In genomic region chr7:2530076-2530967, GRCh38 we compare ENCODE assay signal across 8 cellular contexts. TPM values are rescaled to one million over a fixed set of nuclear protein-coding genes. Genes with fewer than 3 reads are reported as not detected.
A peak's percentile ranks its signal among the peaks of the same experiment; 100 is the strongest.
DNase-seq lines count a peak whose midpoint lies in the region; ATAC-seq and TF ChIP-seq lines count a peak whose summit lies in the region.

No MANE protein-coding gene starts in this region.

- H3K27me3 ChIP-seq in DND-41 (ENCODE audit: insufficient read depth, low read length, poor library complexity) (no peaks in the 10 kb centered on the region), thymus (ENCODE audit: control insufficient read depth, insufficient read depth) (no peaks in the 10 kb centered on the region)

- no peaks in the 10 kb centered on the region for H3K79me2 ChIP-seq in DND-41 (ENCODE audit: insufficient read depth, low read length)

- H3K27ac ChIP-seq in DND-41 (ENCODE audit: low read length) (no peak overlapping the region), adipose tissue (ENCODE audit: low read depth, low read length) (peak overlapping the region; percentile 28), mesodermal cell (ENCODE audit: low read depth, low read length, severe bottlenecking) (peak overlapping the region; percentile 41), thymus (ENCODE audit: low read depth) (peak overlapping the region; percentile 90)

- DNase-seq in DND-41: peak; percentile 80
- peak; percentile 64 to 93 (median 70) for DNase-seq in T-helper 1 cell
- DNase-seq in D341Med (ENCODE audit: low spot score): no peak

- H3K4me2 ChIP-seq in DND-41 (ENCODE audit: insufficient read depth, low read length): no peak overlapping the region

- ATAC-seq in DND-41 (ENCODE audit: insufficient read depth, low read depth) (peak; percentile 89), HG03108 (IDR thresholded peaks at IDR 0.05; ENCODE audit: unreplicated experiment) (peak; percentile 38), HG03469 (IDR thresholded peaks at IDR 0.05; ENCODE audit: unreplicated experiment) (no peak)

- TF ChIP-seq CTCF in DND-41 (IDR thresholded peaks at IDR 0.05; ENCODE audit: borderline replicate concordance, extremely low read depth, low read length, poor library complexity, severe bottlenecking): no peak

- H4K20me1 ChIP-seq in DND-41 (ENCODE audit: insufficient read depth, low read length): no peaks in the 10 kb centered on the region; the same call in 1 of the 2 replicates

- no peak overlapping the region for H2AFZ ChIP-seq in DND-41 (ENCODE audit: low read depth, low read length)

- H3K4me3 ChIP-seq in DND-41 (ENCODE audit: low read depth in 1 of 2, low read length in 2 of 2) (no peak overlapping the region), mesodermal cell (ENCODE audit: extremely low read depth, insufficient read depth, low read length, poor library complexity, severe bottlenecking) (no peak overlapping the region), thymus (ENCODE audit: low read length) (peak overlapping the region; percentile 9)

- H3K9me3 ChIP-seq in DND-41 (ENCODE audit: insufficient read depth, low read length, severe bottlenecking) (no peaks in the 10 kb centered on the region), mesodermal cell (ENCODE audit: control insufficient read depth, low read length) (no peaks in the 10 kb centered on the region), thymus (ENCODE audit: control insufficient read depth) (no peaks in the 10 kb centered on the region)

- peak overlapping the region; percentile 18; the same call in 1 of the 2 replicates for H3K9ac ChIP-seq in DND-41 (ENCODE audit: low read depth, low read length)

- H3K36me3 ChIP-seq in DND-41 (ENCODE audit: insufficient read depth, low read length) (no peaks in the 10 kb centered on the region), mesodermal cell (ENCODE audit: control insufficient read depth, insufficient read depth, low read length) (peaks cover 28% of the 10 kb centered on the region), thymus (ENCODE audit: control insufficient read depth, insufficient read depth) (no peaks in the 10 kb centered on the region)

- 39 to 65% (median 44%) methylated on average over 16 of the region's 16 CpGs for WGBS in adipose tissue, 3 donors
- WGBS in mesodermal cell (ENCODE audit: insufficient coverage in 2 of 2), 2 experiments: 92 to 93% methylated on average over 6 to 13 of the region's 16 CpGs
- 12% methylated on average over 16 of the region's 16 CpGs for WGBS in thymus

- H3K4me1 ChIP-seq in DND-41 (ENCODE audit: insufficient read depth, low read length): peaks cover 12% of the 10 kb centered on the region
- peaks cover 36% of the 10 kb centered on the region for H3K4me1 ChIP-seq in mesodermal cell (ENCODE audit: control insufficient read depth, insufficient read depth, low read length, poor library complexity, severe bottlenecking)
- H3K4me1 ChIP-seq in thymus (ENCODE audit: control insufficient read depth, insufficient read depth, low read length): peaks cover 17% of the 10 kb centered on the region

RNA-seq across cellular contexts. Expression of gene LFNG, which starts 10.7 kb away (rescaled TPM):
- polyA plus RNA-seq in adipose tissue (10 to 100 TPM; 12.5 to 52.7 (median 23.7) TPM), thymus (13.6 TPM)
- 20.5 TPM for polyA plus RNA-seq in mesodermal cell (2013, experiment 1 of 2)
- polyA plus RNA-seq in mesodermal cell (2013, experiment 2 of 2): 13.8 TPM

RNA-seq across cellular contexts. Expression of gene BRAT1, which starts 25.0 kb away (rescaled TPM):
- 10 to 100 TPM; 17.8 to 29.8 (median 18.7) TPM for polyA plus RNA-seq in adipose tissue
- 30.2 TPM for polyA plus RNA-seq in mesodermal cell (2013, experiment 1 of 2)
- 23.1 TPM for polyA plus RNA-seq in mesodermal cell (2013, experiment 2 of 2)
- polyA plus RNA-seq in thymus: 40.8 TPM

RNA-seq across cellular contexts. Expression of gene IQCE, which starts 28.5 kb away (rescaled TPM):
- polyA plus RNA-seq in adipose tissue: 1 to 10 TPM; 4.3 to 8.7 (median 5.4) TPM
- polyA plus RNA-seq in mesodermal cell (2013, experiment 1 of 2): 9.3 TPM
- 9.6 TPM for polyA plus RNA-seq in mesodermal cell (2013, experiment 2 of 2)
- 3.8 TPM for polyA plus RNA-seq in thymus

RNA-seq across cellular contexts. Expression of gene GRIFIN, which starts 54.1 kb away (rescaled TPM):
- polyA plus RNA-seq in adipose tissue (not detected), thymus (not detected)
- not detected for polyA plus RNA-seq in mesodermal cell (2013, experiment 1 of 2)
- polyA plus RNA-seq in mesodermal cell (2013, experiment 2 of 2): not detected
